Comparison of ENCODE assay signal across 12 cellular contexts in the genomic region with DNA sequence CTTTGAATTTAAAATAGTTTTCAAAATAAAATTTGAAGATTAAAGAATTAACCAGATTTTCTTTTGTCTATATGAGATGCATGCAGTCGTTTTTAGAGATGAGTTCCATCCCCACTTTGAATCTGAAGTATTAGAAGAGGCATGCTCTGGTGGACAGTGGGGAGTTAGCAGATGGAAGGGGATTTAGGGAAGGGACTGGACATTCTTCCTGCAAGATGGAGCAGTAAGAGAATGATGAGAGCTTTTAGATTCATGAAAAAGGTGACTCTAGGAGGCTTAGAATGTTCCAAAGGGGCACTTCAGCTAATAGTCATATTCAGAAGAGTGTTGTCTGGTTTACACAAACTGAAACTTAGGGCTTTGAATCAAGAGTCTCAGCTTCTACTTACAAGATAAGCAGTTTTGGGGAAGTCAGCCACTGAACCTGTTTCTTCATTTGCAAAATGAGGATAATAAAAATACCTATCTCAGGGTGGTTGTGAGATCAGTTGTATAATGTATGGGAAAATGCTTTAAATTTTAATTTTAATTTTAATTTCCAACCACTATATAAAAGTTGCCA. TPM values are rescaled to one million over a fixed set of nuclear protein-coding genes. Genes with fewer than 3 reads are reported as not detected.
DNase-seq lines count a peak whose midpoint lies in the region; ATAC-seq lines count a peak whose summit lies in the region.
"Had no signal": no experiment of that assay in that cellular context is flagged by ENCODE, and none has a peak within 500 bp of the region (broad histone marks: within the 10 kb centered on the region; RNA-seq: fewer than 3 reads in every experiment).

No MANE protein-coding gene starts in this region.

- no peaks in the 10 kb centered on the region for H3K36me3 Mint-ChIP-seq in IgD-negative memory B cell
- peaks cover 22% of the 10 kb centered on the region for H3K36me3 Mint-ChIP-seq in activated T-helper 1 cell treated with anti-CD3 and anti-CD28 coated beads, Interleukin-12 subunit alpha, Interleukin-12 subunit beta, Interleukin-2, Interleukin-4 antibody, amounts not matched to agents 30 ng/mL and 10 ng/mL and 1 ng/mL, durations not matched to agents 14 hours and 24 hours and 36 hours (ENCODE audit: low read depth)

- H2AFZ ChIP-seq in trophoblast cell (ENCODE audit: insufficient read depth, low read length, poor library complexity), result no peak overlapping the region

- no peaks in the 10 kb centered on the region for H3K27me3 Mint-ChIP-seq in IgD-negative memory B cell
- H3K27me3 Mint-ChIP-seq in activated T-helper 1 cell treated with anti-CD3 and anti-CD28 coated beads, Interleukin-12 subunit alpha, Interleukin-12 subunit beta, Interleukin-2, Interleukin-4 antibody, amounts not matched to agents 30 ng/mL and 10 ng/mL and 1 ng/mL, durations not matched to agents 14 hours and 24 hours and 36 hours (ENCODE audit: insufficient read depth), result peaks cover 2% of the 10 kb centered on the region

- DNase-seq in NCI-H82 (lab: John Stamatoyannopoulos, UW) (peak; percentile 35), NCI-H82 treated with DMSO at 0.1 percent for 48 hours (lab: John Stamatoyannopoulos, UW; ENCODE audit: unreplicated experiment) (no peak), trophoblast cell (no peak), NCI-H1105 treated with DMSO at 0.1 percent for 48 hours (lab: John Stamatoyannopoulos, UW) (no peak), EL (no peak)
- no peak for DNase-seq in activated T-helper 1 cell treated with anti-CD3 and anti-CD28 coated beads, Interleukin-12 subunit alpha, Interleukin-12 subunit beta, Interleukin-2, Interleukin-4 antibody, amounts not matched to agents 30 ng/mL and 10 ng/mL and 1 ng/mL, durations not matched to agents 14 hours and 24 hours and 36 hours (ENCODE audit: low spot score)
- DNase-seq: Peyer's patch, substantia nigra had no signal

- H3K9ac ChIP-seq in trophoblast cell (ENCODE audit: low read length), result no peak overlapping the region

- no peak overlapping the region for H4K8ac ChIP-seq in trophoblast cell (ENCODE audit: low read depth, low read length)

- peaks cover 0 to 4% of the 10 kb centered on the region in 2 experiments for H3K36me3 ChIP-seq in trophoblast cell (ENCODE audit: control insufficient read depth in 1 of 2, insufficient read depth in 2 of 2, low read length in 2 of 2)
- H3K36me3 ChIP-seq: Peyer's patch had no signal

- ATAC-seq in GM21447 (IDR thresholded peaks at IDR 0.05; ENCODE audit: unreplicated experiment), result no peak
- ATAC-seq: HCT116, left lobe of liver had no signal

- no peak overlapping the region for H3K4me3 ChIP-seq in trophoblast cell (ENCODE audit: low read depth, low read length)
- H3K4me3 ChIP-seq: Peyer's patch had no signal

- no CpG with 5 or more reads among the region's 1 CpG for WGBS in trophoblast cell (ENCODE audit: extremely low coverage, insufficient coverage, insufficient read length)

- H3K9me3 ChIP-seq in trophoblast cell (ENCODE audit: insufficient read depth, low read depth, low read length), result no peaks in the 10 kb centered on the region
- H3K9me3 ChIP-seq: Peyer's patch had no signal

- H3K18ac ChIP-seq in trophoblast cell (ENCODE audit: low read length), result no peak overlapping the region

- H3K14ac ChIP-seq in trophoblast cell (ENCODE audit: low read length), result no peak overlapping the region

- H3K4me2 ChIP-seq in trophoblast cell (ENCODE audit: low read length), result no peak overlapping the region

- no peaks in the 10 kb centered on the region for H3K27me3 ChIP-seq in trophoblast cell (ENCODE audit: insufficient read depth, low read length)
- H3K27me3 ChIP-seq: Peyer's patch had no signal

- H2BK12ac ChIP-seq in trophoblast cell (ENCODE audit: low read length), result no peak overlapping the region

- H3K4me1 Mint-ChIP-seq in IgD-negative memory B cell, result peaks cover 55 to 69% (median 66%) of the 10 kb centered on the region in 3 donors
- peaks cover 69% of the 10 kb centered on the region for H3K4me1 Mint-ChIP-seq in activated T-helper 1 cell treated with anti-CD3 and anti-CD28 coated beads, Interleukin-12 subunit alpha, Interleukin-12 subunit beta, Interleukin-2, Interleukin-4 antibody, amounts not matched to agents 30 ng/mL and 10 ng/mL and 1 ng/mL, durations not matched to agents 14 hours and 24 hours and 36 hours (ENCODE audit: low read depth)

- H3K27ac Mint-ChIP-seq in IgD-negative memory B cell, result peak overlapping the region; percentile 74 to 100 (median 98)
- H3K27ac Mint-ChIP-seq in activated T-helper 1 cell treated with anti-CD3 and anti-CD28 coated beads, Interleukin-12 subunit alpha, Interleukin-12 subunit beta, Interleukin-2, Interleukin-4 antibody, amounts not matched to agents 30 ng/mL and 10 ng/mL and 1 ng/mL, durations not matched to agents 14 hours and 24 hours and 36 hours, result peak overlapping the region; percentile 76

- H2BK120ac ChIP-seq in trophoblast cell (ENCODE audit: insufficient read depth, low read length, poor library complexity), result no peak overlapping the region

- H3K27ac ChIP-seq in trophoblast cell (ENCODE audit: low read depth, low read length), result peak overlapping the region; percentile 23

- H3K23ac ChIP-seq in trophoblast cell (ENCODE audit: low read length), result no peak overlapping the region

- peaks cover 25% of the 10 kb centered on the region for H3K79me1 ChIP-seq in trophoblast cell (ENCODE audit: low read length)

- no peak overlapping the region for H2BK5ac ChIP-seq in trophoblast cell (ENCODE audit: low read depth, low read length, poor library complexity)

- intact Hi-C loops in activated T-helper 1 cell treated with anti-CD3 and anti-CD28 coated beads, Interleukin-12 subunit alpha, Interleukin-12 subunit beta, Interleukin-2, Interleukin-4 antibody, amounts not matched to agents 30 ng/mL and 10 ng/mL and 1 ng/mL, durations not matched to agents 14 hours and 24 hours and 36 hours (cut with micrococcal nuclease), result loop anchor here (1.0 to 10.0 kb wide), 7 partner anchors 120 to 1999 kb away; partner anchors contain the start of genes GPHN, MTHFD1, PPP2R5E and WDR89

- peaks cover 6 to 9% of the 10 kb centered on the region in 2 experiments for H3K4me1 ChIP-seq in trophoblast cell (ENCODE audit: control insufficient read depth in 1 of 2, insufficient read depth in 2 of 2, low read length in 2 of 2)

- no peak overlapping the region for H4K91ac ChIP-seq in trophoblast cell (ENCODE audit: low read depth, low read length)

- H3K79me2 ChIP-seq in trophoblast cell (ENCODE audit: control insufficient read depth, insufficient read depth, low read length, poor library complexity), result peaks cover 34% of the 10 kb centered on the region

- H3K9me3 Mint-ChIP-seq in IgD-negative memory B cell, result peaks cover 0 to 2% (median 0%) of the 10 kb centered on the region in 3 donors
- no peaks in the 10 kb centered on the region for H3K9me3 Mint-ChIP-seq in activated T-helper 1 cell treated with anti-CD3 and anti-CD28 coated beads, Interleukin-12 subunit alpha, Interleukin-12 subunit beta, Interleukin-2, Interleukin-4 antibody, amounts not matched to agents 30 ng/mL and 10 ng/mL and 1 ng/mL, durations not matched to agents 14 hours and 24 hours and 36 hours

- H2AK5ac ChIP-seq in trophoblast cell (ENCODE audit: low read length), result no peak overlapping the region

- H4K12ac ChIP-seq in trophoblast cell (ENCODE audit: low read depth, low read length), result no peak overlapping the region

- H3K4ac ChIP-seq in trophoblast cell (ENCODE audit: low read depth, low read length), result peak overlapping the region; percentile 53

- peak overlapping the region; percentile 51 to 99 (median 97) for H3K4me3 Mint-ChIP-seq in IgD-negative memory B cell
- H3K4me3 Mint-ChIP-seq in activated T-helper 1 cell treated with anti-CD3 and anti-CD28 coated beads, Interleukin-12 subunit alpha, Interleukin-12 subunit beta, Interleukin-2, Interleukin-4 antibody, amounts not matched to agents 30 ng/mL and 10 ng/mL and 1 ng/mL, durations not matched to agents 14 hours and 24 hours and 36 hours, result peak overlapping the region; percentile 97

RNA-seq across cellular contexts. Expression of gene ZBTB1, which starts 3.7 kb away (rescaled TPM):
- polyA plus RNA-seq in IgD-negative memory B cell, result 57.3 TPM
- 41.2 and 46.8 TPM in 2 replicates for total RNA-seq in activated T-helper 1 cell treated with anti-CD3 and anti-CD28 coated beads, Interleukin-12 subunit alpha, Interleukin-12 subunit beta, Interleukin-2, Interleukin-4 antibody, amounts not matched to agents 30 ng/mL and 10 ng/mL and 1 ng/mL, durations not matched to agents 14 hours and 24 hours and 36 hours
- 38.0 and 39.2 TPM in 2 replicates for polyA plus RNA-seq in trophoblast cell (2013)

RNA-seq across cellular contexts. Expression of gene ZBTB25, which starts 4.7 kb away (rescaled TPM):
- 19.4 TPM for polyA plus RNA-seq in IgD-negative memory B cell
- total RNA-seq in activated T-helper 1 cell treated with anti-CD3 and anti-CD28 coated beads, Interleukin-12 subunit alpha, Interleukin-12 subunit beta, Interleukin-2, Interleukin-4 antibody, amounts not matched to agents 30 ng/mL and 10 ng/mL and 1 ng/mL, durations not matched to agents 14 hours and 24 hours and 36 hours, result 18.6 and 19.6 TPM in 2 replicates
- 9.0 and 9.1 TPM in 2 replicates for polyA plus RNA-seq in trophoblast cell (2013)

RNA-seq across cellular contexts. Expression of gene HSPA2, which starts 32.2 kb away (rescaled TPM):
- polyA plus RNA-seq in IgD-negative memory B cell, result 0.26 TPM
- 11.2 and 11.6 TPM in 2 replicates for total RNA-seq in activated T-helper 1 cell treated with anti-CD3 and anti-CD28 coated beads, Interleukin-12 subunit alpha, Interleukin-12 subunit beta, Interleukin-2, Interleukin-4 antibody, amounts not matched to agents 30 ng/mL and 10 ng/mL and 1 ng/mL, durations not matched to agents 14 hours and 24 hours and 36 hours
- polyA plus RNA-seq in trophoblast cell (2013), result 52.5 and 55.1 TPM in 2 replicates

RNA-seq across cellular contexts. Expression of gene PPP1R36, which starts 41.5 kb away (rescaled TPM):
- not detected for polyA plus RNA-seq in IgD-negative memory B cell
- not detected in 2 replicates for total RNA-seq in activated T-helper 1 cell treated with anti-CD3 and anti-CD28 coated beads, Interleukin-12 subunit alpha, Interleukin-12 subunit beta, Interleukin-2, Interleukin-4 antibody, amounts not matched to agents 30 ng/mL and 10 ng/mL and 1 ng/mL, durations not matched to agents 14 hours and 24 hours and 36 hours
- polyA plus RNA-seq in trophoblast cell (2013), result 0.97 and 0.99 TPM in 2 replicates

RNA-seq across cellular contexts. Expression of gene AKAP5, which starts 43.0 kb away (rescaled TPM):
- 0.66 TPM for polyA plus RNA-seq in IgD-negative memory B cell
- total RNA-seq in activated T-helper 1 cell treated with anti-CD3 and anti-CD28 coated beads, Interleukin-12 subunit alpha, Interleukin-12 subunit beta, Interleukin-2, Interleukin-4 antibody, amounts not matched to agents 30 ng/mL and 10 ng/mL and 1 ng/mL, durations not matched to agents 14 hours and 24 hours and 36 hours, result 1.1 and 1.5 TPM in 2 replicates
- 3.9 TPM in 2 replicates for polyA plus RNA-seq in trophoblast cell (2013)
